ENCODE assay signal across 17 cellular contexts in the genomic region with DNA sequence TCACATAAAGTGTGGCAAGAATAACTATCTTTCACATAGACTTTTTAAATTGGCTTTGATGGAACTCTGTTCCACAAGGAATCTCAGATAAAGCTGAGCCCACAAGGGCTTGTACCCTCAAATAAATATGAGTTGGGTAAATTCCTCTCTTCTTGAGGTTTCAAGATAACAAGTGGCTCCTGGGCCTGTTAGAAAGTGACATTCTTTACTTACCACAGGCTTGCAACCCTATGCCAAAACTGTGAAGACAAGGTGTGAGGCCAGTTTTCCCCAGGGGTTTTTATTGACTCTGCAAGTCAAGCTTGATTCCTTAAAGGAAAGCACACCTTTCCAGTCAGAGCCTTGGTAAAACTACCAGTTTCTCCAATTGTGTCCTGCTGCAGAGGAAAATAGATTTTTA.
DNase-seq lines count a peak whose midpoint lies in the region; ATAC-seq and TF ChIP-seq lines count a peak whose summit lies in the region.
"Had no signal": no experiment of that assay in that cellular context is flagged by ENCODE, and none has a peak within 500 bp of the region (broad histone marks: within the 10 kb centered on the region; RNA-seq: fewer than 3 reads in every experiment).

No MANE protein-coding gene starts in this region.

- H3K27me3 Mint-ChIP-seq in stimulated activated naive B cell treated with anti-CD40 and anti-IgM and Interleukin-4, amounts not matched to agents 10 μg/mL and 1 μg/mL and 100 μg/mL, for 72 hours, result no peaks in the 10 kb centered on the region
- H3K27me3 Mint-ChIP-seq: activated naive CD4-positive, alpha-beta T cell treated with anti-CD3 and anti-CD28 coated beads, Interleukin-2, amount 10 ng/mL, durations not matched to agents 7 days and 5 days had no signal

- H3K36me3 ChIP-seq in KMS-11 (ENCODE audit: insufficient read depth), result no peaks in the 10 kb centered on the region
- no peaks in the 10 kb centered on the region for H3K36me3 ChIP-seq in ascending aorta

- peak; percentile 42 for DNase-seq in EH (ENCODE audit: low read depth)
- no peak for DNase-seq in ascending aorta (ENCODE audit: low spot score in 2 of 2)
- DNase-seq in kidney tubule cell (ENCODE audit: low spot score), result peak; percentile 33
- DNase-seq in stimulated activated naive B cell treated with anti-CD40 and anti-IgM and Interleukin-4, amounts not matched to agents 10 μg/mL and 1 μg/mL and 100 μg/mL, for 72 hours, result no peak
- no peak for DNase-seq in AG08395 (ENCODE audit: low spot score)
- no peak for DNase-seq in NCI-H1105 (lab: John Stamatoyannopoulos, UW)
- DNase-seq in DMS153 treated with DMSO at 0.1 percent for 48 hours (lab: John Stamatoyannopoulos, UW; ENCODE audit: unreplicated experiment), result no peak
- DNase-seq: activated CD4-positive, alpha-beta T cell treated with anti-CD3 and anti-CD28 coated beads, Interleukin-2, amount 50 U/mL, for 1 hour; activated naive CD4-positive, alpha-beta T cell treated with anti-CD3 and anti-CD28 coated beads, Interleukin-2, amount 10 ng/mL, durations not matched to agents 7 days and 5 days; Caco-2; NCI-H1436; NCI-H446 treated with DMSO at 0.1 percent for 48 hours; stimulated activated CD4-positive, alpha-beta T cell treated with anti-CD3 and anti-CD28 coated beads, Interleukin-4, amount 100 ng/mL, for 4 hours; testis had no signal

- H3K4me1 ChIP-seq in KMS-11 (ENCODE audit: low read depth, poor library complexity, severe bottlenecking) (peaks cover 74% of the 10 kb centered on the region), ascending aorta (peaks cover 0 to 7% of the 10 kb centered on the region in 2 donors)
- H3K4me1 ChIP-seq: Caco-2, testis had no signal

- no peaks in the 10 kb centered on the region for H3K9me3 Mint-ChIP-seq in stimulated activated naive B cell treated with anti-CD40 and anti-IgM and Interleukin-4, amounts not matched to agents 10 μg/mL and 1 μg/mL and 100 μg/mL, for 72 hours

- H3K4me3 ChIP-seq in KMS-11 (IDR thresholded peaks at IDR 0.05; ENCODE audit: insufficient read depth, low read depth, low read length) (no peak overlapping the region), ascending aorta (no peak overlapping the region)
- H3K4me3 ChIP-seq: K562, skin epidermis, testis had no signal

- intact Hi-C loops in ascending aorta (cut with DNase I), result no loop called here

- no peak overlapping the region for H3K27ac ChIP-seq in KMS-11
- H3K27ac ChIP-seq in ascending aorta, result peak overlapping the region; percentile 3 to 59

- no peak overlapping the region for H3K9ac ChIP-seq in KMS-11

- no peaks in the 10 kb centered on the region for H3K9me3 ChIP-seq in ascending aorta
- H3K9me3 ChIP-seq: Caco-2, testis had no signal

- no peak overlapping the region for H3K27ac Mint-ChIP-seq in stimulated activated naive B cell treated with anti-CD40 and anti-IgM and Interleukin-4, amounts not matched to agents 10 μg/mL and 1 μg/mL and 100 μg/mL, for 72 hours
- H3K27ac Mint-ChIP-seq: activated naive CD4-positive, alpha-beta T cell treated with anti-CD3 and anti-CD28 coated beads, Interleukin-2, amount 10 ng/mL, durations not matched to agents 7 days and 5 days had no signal

- H3K4me2 ChIP-seq in KMS-11, result peak overlapping the region; percentile 36

- H2AFZ ChIP-seq in KMS-11 (ENCODE audit: low read depth), result no peak overlapping the region

- no peaks in the 10 kb centered on the region; the same call in 1 of the 2 replicates for H4K20me1 ChIP-seq in KMS-11 (ENCODE audit: insufficient read depth)

- no peaks in the 10 kb centered on the region; the same call in 1 of the 2 replicates for H3K27me3 ChIP-seq in KMS-11 (ENCODE audit: insufficient read depth, low read depth)
- no peaks in the 10 kb centered on the region for H3K27me3 ChIP-seq in ascending aorta
- H3K27me3 ChIP-seq: testis had no signal

- no peaks in the 10 kb centered on the region for H3K36me3 Mint-ChIP-seq in stimulated activated naive B cell treated with anti-CD40 and anti-IgM and Interleukin-4, amounts not matched to agents 10 μg/mL and 1 μg/mL and 100 μg/mL, for 72 hours

- H3K4me3 Mint-ChIP-seq in stimulated activated naive B cell treated with anti-CD40 and anti-IgM and Interleukin-4, amounts not matched to agents 10 μg/mL and 1 μg/mL and 100 μg/mL, for 72 hours, result no peak overlapping the region
- H3K4me3 Mint-ChIP-seq: activated naive CD4-positive, alpha-beta T cell treated with anti-CD3 and anti-CD28 coated beads, Interleukin-2, amount 10 ng/mL, durations not matched to agents 7 days and 5 days had no signal

- ATAC-seq in stimulated activated naive B cell treated with anti-CD40 and anti-IgM and Interleukin-4, amounts not matched to agents 10 μg/mL and 1 μg/mL and 100 μg/mL, for 72 hours (replicated peaks), result no peak
- ATAC-seq: K562 had no signal

- no peaks in the 10 kb centered on the region for H3K79me2 ChIP-seq in KMS-11 (ENCODE audit: insufficient read depth, low read depth)

- TF ChIP-seq CTCF in KMS-11 (conservative IDR thresholded peaks at IDR 0.05; ENCODE audit: low read depth, low read length) (no peak), ascending aorta (IDR thresholded peaks at IDR 0.05) (no peak)

- peaks cover 7 to 10% of the 10 kb centered on the region in 2 donors for H3K4me1 Mint-ChIP-seq in stimulated activated naive B cell treated with anti-CD40 and anti-IgM and Interleukin-4, amounts not matched to agents 10 μg/mL and 1 μg/mL and 100 μg/mL, for 72 hours

Comparison
In these comparisons a context has a peak if more than half of its experiments do, and no peak if none do; other contexts are left out.
1. DNase-seq: peak in EH (single experiment) and kidney tubule cell (single experiment); none in ascending aorta (0 of 2), stimulated activated naive B cell treated with anti-CD40 and anti-IgM and Interleukin-4, amounts not matched to agents 10 μg/mL and 1 μg/mL and 100 μg/mL, for 72 hours (single experiment), AG08395 (single experiment), NCI-H1105 (single experiment) and DMS153 treated with DMSO at 0.1 percent for 48 hours (single experiment).